Comparison of ENCODE assay signal across 7 cellular contexts in genomic region chr3:150760431-150761200, GRCh38.
DNase-seq lines count a peak whose midpoint lies in the region; ATAC-seq lines count a peak whose summit lies in the region.

No MANE protein-coding gene starts in this region.

- ATAC-seq in GM18870 (IDR thresholded peaks at IDR 0.05; ENCODE audit: unreplicated experiment) (peak; percentile 49), HG02870 (IDR thresholded peaks at IDR 0.05; ENCODE audit: unreplicated experiment) (peak; percentile 37)

- H3K27ac ChIP-seq in epithelial cell of prostate, result peak overlapping the region; percentile 96

- H3K4me3 ChIP-seq in skeletal muscle cell (ENCODE audit: low read depth, low read length), result peak overlapping the region; percentile 78

- peak in 3 of 5 experiments; percentile 31 to 71 (median 46) for DNase-seq in T-helper 2 cell
- DNase-seq in epithelial cell of prostate (ENCODE audit: low read depth, low spot score), result no peak
- no peak for DNase-seq in skeletal muscle cell (ENCODE audit: low read depth)
- DNase-seq in NCI-H1105 (lab: John Stamatoyannopoulos, UW), result no peak
- DNase-seq in NCI-H146 (lab: John Stamatoyannopoulos, UW), result no peak

Comparison
In these comparisons a context has a peak if more than half of its experiments do, and no peak if none do; other contexts are left out.
1. DNase-seq: peak in T-helper 2 cell (3 of 5); none in epithelial cell of prostate (single experiment), skeletal muscle cell (single experiment), NCI-H1105 (single experiment) and NCI-H146 (single experiment).